ENCODE assay signal across 8 cellular contexts in the genomic region with DNA sequence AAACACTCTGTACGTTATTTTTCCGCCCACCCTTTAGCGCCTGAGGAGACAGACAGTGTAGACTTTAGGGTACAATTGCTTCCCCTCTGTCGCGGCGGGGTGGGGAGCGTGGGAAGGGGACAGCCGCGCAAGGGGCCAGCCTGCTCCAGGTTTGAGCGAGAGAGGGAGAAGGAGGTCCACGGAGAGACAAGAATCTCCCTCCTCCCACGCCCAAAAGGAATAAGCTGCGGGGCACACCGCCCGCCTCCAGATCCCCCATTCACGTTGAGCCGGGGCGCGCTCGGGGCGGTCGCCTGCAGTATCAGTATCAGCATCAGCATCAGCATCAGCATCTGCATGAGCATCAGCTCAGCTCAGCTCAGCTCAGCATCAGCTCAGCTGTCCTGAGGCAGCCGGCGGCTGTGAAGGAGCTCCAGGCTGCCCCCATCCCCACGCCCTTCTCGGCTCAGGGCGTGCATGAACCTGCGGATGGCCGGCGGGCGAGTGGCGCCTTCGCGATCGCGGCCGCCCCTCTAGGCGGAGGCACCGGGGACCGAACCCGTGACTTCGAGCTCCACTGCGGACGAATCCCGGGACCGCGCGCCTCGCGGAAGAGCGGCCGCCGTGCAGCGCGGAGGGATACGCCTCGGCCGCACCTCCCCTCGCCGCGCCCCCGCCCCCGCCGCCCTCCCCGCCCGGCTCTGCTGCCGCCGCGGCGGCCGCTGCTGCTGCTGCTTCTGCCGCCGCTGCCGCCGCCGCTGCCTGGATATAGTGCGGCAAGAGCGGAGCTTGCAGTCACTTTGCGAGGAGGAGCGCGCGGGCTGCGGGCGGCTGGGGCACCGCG. TPM values are rescaled to one million over a fixed set of nuclear protein-coding genes. Genes with fewer than 3 reads are reported as not detected.
DNase-seq lines count a peak whose midpoint lies in the region; ATAC-seq and TF ChIP-seq lines count a peak whose summit lies in the region.

A gene (plus strand): TSS at position 777 of the 823 bp plus-strand sequence.

- H3K36me3 Mint-ChIP-seq in activated naive CD8-positive, alpha-beta T cell treated with anti-CD3 and anti-CD28 coated beads, Interleukin-2, amount 10 ng/mL, durations not matched to agents 7 days and 5 days: no peaks in the 10 kb centered on the region
- no peaks in the 10 kb centered on the region for H3K36me3 Mint-ChIP-seq in type B pancreatic cell

- H3K27me3 Mint-ChIP-seq in activated naive CD8-positive, alpha-beta T cell treated with anti-CD3 and anti-CD28 coated beads, Interleukin-2, amount 10 ng/mL, durations not matched to agents 7 days and 5 days: peaks cover 32% of the 10 kb centered on the region
- peaks cover 49% of the 10 kb centered on the region for H3K27me3 Mint-ChIP-seq in type B pancreatic cell

- POLR2A ChIA-PET in activated naive CD8-positive, alpha-beta T cell treated with anti-CD3 and anti-CD28 coated beads, Interleukin-2, amount 10 ng/mL, durations not matched to agents 7 days and 5 days (lab: Charles Lee): interaction anchor here (1.0 kb wide), 1 partner anchor 1121 kb away, joined by 3 read pairs; no protein-coding TSS in a partner anchor

- H3K36me3 ChIP-seq in SK-N-MC (ENCODE audit: insufficient read depth, low read length): no peaks in the 10 kb centered on the region
- no peaks in the 10 kb centered on the region for H3K36me3 ChIP-seq in cardiac muscle cell
- no peaks in the 10 kb centered on the region for H3K36me3 ChIP-seq in parathyroid adenoma (ENCODE audit: control insufficient read depth, insufficient read depth, low read length)

- H3K9me3 Mint-ChIP-seq in activated naive CD8-positive, alpha-beta T cell treated with anti-CD3 and anti-CD28 coated beads, Interleukin-2, amount 10 ng/mL, durations not matched to agents 7 days and 5 days: no peaks in the 10 kb centered on the region
- H3K9me3 Mint-ChIP-seq in type B pancreatic cell: no peaks in the 10 kb centered on the region

- TF ChIP-seq CTCF in cardiac muscle cell (IDR thresholded peaks at IDR 0.05; ENCODE audit: low read depth, low read length) (no peak), parathyroid adenoma (IDR thresholded peaks at IDR 0.05) (no peak), type B pancreatic cell (conservative IDR thresholded peaks at IDR 0.05) (peak; percentile 12)

- H3K9me3 ChIP-seq in SK-N-MC (ENCODE audit: low read depth, low read length): no peaks in the 10 kb centered on the region
- H3K9me3 ChIP-seq in cardiac muscle cell (ENCODE audit: low read depth): no peaks in the 10 kb centered on the region
- H3K9me3 ChIP-seq in parathyroid adenoma (ENCODE audit: control insufficient read depth, low read length): no peaks in the 10 kb centered on the region

- H3K27ac ChIP-seq in SK-N-MC (0 out of 2 replicates have a peak within 1 kb of the TSS, but pooled peaks have one; percentile 23), cardiac muscle cell (no peak within 1 kb of the TSS), parathyroid adenoma (no peak within 1 kb of the TSS)

- H3K4me1 ChIP-seq in cardiac muscle cell (ENCODE audit: low read depth) (no peaks in the 10 kb centered on the region), parathyroid adenoma (no peaks in the 10 kb centered on the region)

- peak within 1 kb of the TSS; percentile 68 for H2AFZ ChIP-seq in parathyroid adenoma

- H3K27me3 ChIP-seq in cardiac muscle cell (peaks cover 36% of the 10 kb centered on the region), parathyroid adenoma (ENCODE audit: control insufficient read depth, insufficient read depth, low read length) (no peaks in the 10 kb centered on the region)

- H3K4me3 ChIP-seq in SK-N-MC (peak within 1 kb of the TSS; percentile 84), cardiac muscle cell (peak within 1 kb of the TSS; percentile 46), parathyroid adenoma (ENCODE audit: low read depth, low read length) (peak within 1 kb of the TSS; percentile 56)

- peak; percentile 75 for ATAC-seq in HG03432 (IDR thresholded peaks at IDR 0.05; ENCODE audit: unreplicated experiment)
- ATAC-seq in activated naive CD8-positive, alpha-beta T cell treated with anti-CD3 and anti-CD28 coated beads, Interleukin-2, amount 10 ng/mL, durations not matched to agents 7 days and 5 days (ENCODE audit: low read depth): peak; percentile 84

- H3K9ac ChIP-seq in SK-N-MC (ENCODE audit: insufficient read length): peak within 1 kb of the TSS; percentile 71
- H3K9ac ChIP-seq in parathyroid adenoma: no peak within 1 kb of the TSS

- peak within 1 kb of the TSS; percentile 68 for H3K4me2 ChIP-seq in parathyroid adenoma (ENCODE audit: low read length)

- H3K79me2 ChIP-seq in parathyroid adenoma: no peaks in the 10 kb centered on the region

- DNase-seq in DMS153 treated with DMSO at 0.1 percent for 48 hours (lab: John Stamatoyannopoulos, UW; ENCODE audit: unreplicated experiment) (peak; percentile 4), SK-N-MC (ENCODE audit: low read depth, low spot score) (no peak), cardiac muscle cell (ENCODE audit: low read depth in 1 of 2, low spot score in 1 of 2) (peak; percentile 89 to 91), type B pancreatic cell (ENCODE audit: extremely low spot score, unreplicated experiment) (peak; percentile 83), HCEC 1CT (no peak)
- peak; percentile 74 for DNase-seq in activated naive CD8-positive, alpha-beta T cell treated with anti-CD3 and anti-CD28 coated beads, Interleukin-2, amount 10 ng/mL, durations not matched to agents 7 days and 5 days

- no peak within 1 kb of the TSS for H3K27ac Mint-ChIP-seq in activated naive CD8-positive, alpha-beta T cell treated with anti-CD3 and anti-CD28 coated beads, Interleukin-2, amount 10 ng/mL, durations not matched to agents 7 days and 5 days
- peak within 1 kb of the TSS; percentile 83 for H3K27ac Mint-ChIP-seq in type B pancreatic cell

- peak within 1 kb of the TSS; percentile 78 for H3K4me3 Mint-ChIP-seq in activated naive CD8-positive, alpha-beta T cell treated with anti-CD3 and anti-CD28 coated beads, Interleukin-2, amount 10 ng/mL, durations not matched to agents 7 days and 5 days
- peak within 1 kb of the TSS; percentile 90 for H3K4me3 Mint-ChIP-seq in type B pancreatic cell

- no peaks in the 10 kb centered on the region for H3K4me1 Mint-ChIP-seq in activated naive CD8-positive, alpha-beta T cell treated with anti-CD3 and anti-CD28 coated beads, Interleukin-2, amount 10 ng/mL, durations not matched to agents 7 days and 5 days
- H3K4me1 Mint-ChIP-seq in type B pancreatic cell (ENCODE audit: unreplicated experiment): peaks cover 4% of the 10 kb centered on the region

RNA-seq across cellular contexts. Expression of the gene that starts here (rescaled TPM):
- not detected for total RNA-seq in activated naive CD8-positive, alpha-beta T cell treated with anti-CD3 and anti-CD28 coated beads, Interleukin-2, amount 10 ng/mL, durations not matched to agents 7 days and 5 days
- total RNA-seq in cardiac muscle cell (0.45 and 2.5 TPM in 2 replicates), type B pancreatic cell (ENCODE audit: low replicate concordance) (5.3 and 22.6 TPM in 2 replicates)
- polyA plus RNA-seq in cardiac muscle cell: 0.04 and 2.6 TPM in 2 replicates

Comparison
In these comparisons a context has a peak if more than half of its experiments do, and no peak if none do; other contexts are left out.
1. Peak in DNase-seq and ATAC-seq in activated naive CD8-positive, alpha-beta T cell treated with anti-CD3 and anti-CD28 coated beads, Interleukin-2, amount 10 ng/mL, durations not matched to agents 7 days and 5 days; RNA of the gene not detected or under 1 TPM.
2. DNase-seq: peak in DMS153 treated with DMSO at 0.1 percent for 48 hours (single experiment), cardiac muscle cell (2 of 2) and type B pancreatic cell (single experiment); none in SK-N-MC (single experiment) and HCEC 1CT (single experiment).
3. Peak in every context shown above with its lines, with median percentiles within 50 percentile points of each other: H3K4me3 ChIP-seq.